ENCODE assay signal across 1 cellular context in genomic region chr3:177811835-177812234, GRCh38.
TF ChIP-seq lines count a peak whose summit lies in the region.

No MANE protein-coding gene starts in this region.

TF ChIP-seq in IMR-90, 13 proteins besides CTCF, POLR2A, EP300 and RAD21:
- no peak for TF ChIP-seq MXI1 (IDR thresholded peaks at IDR 0.05; ENCODE audit: borderline replicate concordance, low read depth, low read length)
- no peak for TF ChIP-seq CHD1 (IDR thresholded peaks at IDR 0.05; ENCODE audit: low read depth, low read length)
- no peak for TF ChIP-seq CEBPB (IDR thresholded peaks at IDR 0.05; ENCODE audit: low read depth, low read length)
- TF ChIP-seq MAZ (IDR thresholded peaks at IDR 0.05; ENCODE audit: borderline replicate concordance, low read depth, low read length), result no peak
- no peak for TF ChIP-seq SMC3 (IDR thresholded peaks at IDR 0.05; ENCODE audit: low read depth, low read length)
- TF ChIP-seq RFX5 (IDR thresholded peaks at IDR 0.05; ENCODE audit: low read depth, low read length), result no peak
- no peak for TF ChIP-seq BHLHE40 (IDR thresholded peaks at IDR 0.05; ENCODE audit: low read depth, low read length)
- TF ChIP-seq RCOR1 (IDR thresholded peaks at IDR 0.05; ENCODE audit: insufficient replicate concordance, low read length), result no peak
- no peak for TF ChIP-seq ELK1 (IDR thresholded peaks at IDR 0.05; ENCODE audit: borderline replicate concordance, low read depth, low read length)
- TF ChIP-seq FOS (IDR thresholded peaks at IDR 0.05; ENCODE audit: low read depth, low read length), result no peak
- TF ChIP-seq MAFK (IDR thresholded peaks at IDR 0.05; ENCODE audit: low read depth, low read length), result no peak
- TF ChIP-seq USF2 (IDR thresholded peaks at IDR 0.05; ENCODE audit: low read depth, low read length), result no peak
- TF ChIP-seq NFE2L2 (IDR thresholded peaks at IDR 0.05; ENCODE audit: low read depth, low read length), result no peak
TF ChIP-seq in IMR-90: peak in this region for 0.
